ENCODE assay signal across 8 cellular contexts in the genomic region with DNA sequence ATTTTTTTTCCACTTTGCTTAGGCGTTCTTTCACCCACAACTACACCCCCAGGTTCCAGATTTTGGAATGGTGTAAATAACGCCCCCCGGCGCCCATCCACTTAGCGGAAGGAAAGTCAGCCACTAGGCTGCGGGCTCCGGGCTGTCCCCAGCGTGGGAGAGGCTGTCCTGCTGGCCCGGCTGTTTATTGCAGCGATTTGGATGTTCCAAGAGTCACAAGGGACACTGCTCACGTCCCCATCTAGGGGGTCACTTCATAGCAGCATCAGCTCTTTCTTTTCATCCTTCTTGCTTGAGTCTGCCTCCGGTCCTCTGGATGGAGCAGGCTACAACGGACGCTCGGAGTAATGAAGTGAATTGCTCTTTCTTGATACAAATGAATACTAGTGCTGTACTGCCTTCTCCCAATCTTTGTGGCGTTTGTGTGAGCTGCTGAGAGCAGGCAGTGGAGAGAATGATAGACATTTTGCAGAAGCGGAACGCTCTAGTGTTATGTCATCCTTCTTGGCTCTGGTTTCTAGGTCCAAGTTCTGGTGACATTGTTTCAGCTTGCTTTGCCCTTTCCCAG. TPM values are rescaled to one million over a fixed set of nuclear protein-coding genes. Genes with fewer than 3 reads are reported as not detected.
DNase-seq lines count a peak whose midpoint lies in the region; ATAC-seq and TF ChIP-seq lines count a peak whose summit lies in the region.

No MANE protein-coding gene starts in this region.

- H3K9me3 Mint-ChIP-seq in T-helper 2 cell treated with Interferon-gamma antibody and Interleukin-4, amounts not matched to agents 5 μg/mL and 100 μg/mL, for 36 hours: no peaks in the 10 kb centered on the region
- H3K9me3 Mint-ChIP-seq in chondrocyte (ENCODE audit: low read depth): peaks cover 3% of the 10 kb centered on the region

- peaks cover 7% of the 10 kb centered on the region for H3K4me1 Mint-ChIP-seq in T-helper 2 cell treated with Interferon-gamma antibody and Interleukin-4, amounts not matched to agents 5 μg/mL and 100 μg/mL, for 36 hours (ENCODE audit: low read depth)
- H3K4me1 Mint-ChIP-seq in chondrocyte (ENCODE audit: low read depth): peaks cover 16% of the 10 kb centered on the region

- H3K27ac Mint-ChIP-seq in T-helper 2 cell treated with Interferon-gamma antibody and Interleukin-4, amounts not matched to agents 5 μg/mL and 100 μg/mL, for 36 hours: no peak overlapping the region
- H3K27ac Mint-ChIP-seq in chondrocyte (ENCODE audit: unreplicated experiment): peak overlapping the region; percentile 64

- peak; percentile 50 for DNase-seq in GF-D8 (lab: John Stamatoyannopoulos, UW)
- DNase-seq in KBM-7: peak; percentile 75
- peak; percentile 21 for DNase-seq in T-helper 2 cell treated with Interferon-gamma antibody and Interleukin-4, amounts not matched to agents 5 μg/mL and 100 μg/mL, for 36 hours (ENCODE audit: low spot score)
- DNase-seq in chondrocyte (ENCODE audit: low spot score): no peak
- DNase-seq in kidney tubule cell (ENCODE audit: low spot score): peak; percentile 49
- DNase-seq in stimulated activated CD8-positive, alpha-beta memory T cell treated with anti-CD3 and anti-CD28 coated beads, Interleukin-12 subunit alpha, Interleukin-12 subunit beta, amount 100 ng/mL, for 4 hours (ENCODE audit: low read depth): peak; percentile 2
- DNase-seq in NCI-H1105 treated with DMSO at 0.1 percent for 48 hours (lab: John Stamatoyannopoulos, UW): no peak

- no peak for ATAC-seq in GM19455 (IDR thresholded peaks at IDR 0.05; ENCODE audit: unreplicated experiment)

- peaks cover 74% of the 10 kb centered on the region for H3K27me3 Mint-ChIP-seq in T-helper 2 cell treated with Interferon-gamma antibody and Interleukin-4, amounts not matched to agents 5 μg/mL and 100 μg/mL, for 36 hours (ENCODE audit: low read depth)
- peaks cover 35% of the 10 kb centered on the region for H3K27me3 Mint-ChIP-seq in chondrocyte (ENCODE audit: low read depth)

- H3K4me3 Mint-ChIP-seq in T-helper 2 cell treated with Interferon-gamma antibody and Interleukin-4, amounts not matched to agents 5 μg/mL and 100 μg/mL, for 36 hours: peak overlapping the region; percentile 73
- peak overlapping the region; percentile 82 for H3K4me3 Mint-ChIP-seq in chondrocyte (ENCODE audit: unreplicated experiment)

- in situ Hi-C loops in KBM-7 (cut with MboI; ENCODE audit: low pct_unique_long_range_greater_than_20kb, low sequenced_read_pairs): no loop called here

- peak; percentile 74 for TF ChIP-seq CTCF in chondrocyte (IDR thresholded peaks at IDR 0.05)

- H3K36me3 Mint-ChIP-seq in T-helper 2 cell treated with Interferon-gamma antibody and Interleukin-4, amounts not matched to agents 5 μg/mL and 100 μg/mL, for 36 hours (ENCODE audit: low read depth): no peaks in the 10 kb centered on the region
- no peaks in the 10 kb centered on the region for H3K36me3 Mint-ChIP-seq in chondrocyte (ENCODE audit: low read depth)

RNA-seq across cellular contexts. Expression of a gene that starts 50.7 kb away (rescaled TPM):
- total RNA-seq in chondrocyte: 0.67 to 0.73 TPM (median 0.70 TPM) in 3 replicates

RNA-seq across cellular contexts. Expression of a gene that starts 54.0 kb away (rescaled TPM):
- 79.8 to 121 TPM (median 83.4 TPM) in 3 replicates for total RNA-seq in chondrocyte

Comparison
In these comparisons a context has a peak if more than half of its experiments do, and no peak if none do; other contexts are left out.
1. DNase-seq: peak in GF-D8 (single experiment), KBM-7 (single experiment), T-helper 2 cell treated with Interferon-gamma antibody and Interleukin-4, amounts not matched to agents 5 μg/mL and 100 μg/mL, for 36 hours (single experiment), kidney tubule cell (single experiment) and stimulated activated CD8-positive, alpha-beta memory T cell treated with anti-CD3 and anti-CD28 coated beads, Interleukin-12 subunit alpha, Interleukin-12 subunit beta, amount 100 ng/mL, for 4 hours (single experiment); none in chondrocyte (single experiment) and NCI-H1105 treated with DMSO at 0.1 percent for 48 hours (single experiment).